ENCODE assay signal across 22 cellular contexts in genomic region chr6:56076033-56076432, GRCh38.
DNase-seq lines count a peak whose midpoint lies in the region; ATAC-seq and TF ChIP-seq lines count a peak whose summit lies in the region.
"Had no signal": no experiment of that assay in that cellular context is flagged by ENCODE, and none has a peak within 500 bp of the region (broad histone marks: within the 10 kb centered on the region; RNA-seq: fewer than 3 reads in every experiment).

No MANE protein-coding gene starts in this region.

- TF ChIP-seq CTCF in WTC11 (IDR thresholded peaks at IDR 0.05) (no peak), GM10266 (IDR thresholded peaks at IDR 0.05; ENCODE audit: control insufficient read depth, insufficient read depth, low read depth, missing control alignments) (no peak)

- H3K27ac Mint-ChIP-seq in WTC11: no peak overlapping the region
- H3K27ac Mint-ChIP-seq: activated CD8-positive, alpha-beta memory T cell treated with anti-CD3 and anti-CD28 coated beads, Interleukin-2, amount 10 ng/mL, durations not matched to agents 7 days and 5 days; activated T-cell treated with anti-CD3 and anti-CD28 coated beads, Interleukin-2, amount 50 U/mL, for 72 hours; CD4-positive, alpha-beta T cell; T-helper 2 cell treated with Interferon-gamma antibody and Interleukin-4, amounts not matched to agents 5 μg/mL and 100 μg/mL, for 36 hours had no signal

- peak; percentile 63 for DNase-seq in DMS53 treated with DMSO at 0.1 percent for 48 hours (lab: John Stamatoyannopoulos, UW; ENCODE audit: unreplicated experiment)
- peak; percentile 8 for DNase-seq in KBM-7
- DNase-seq in WTC11 (ENCODE audit: low spot score): no peak
- DNase-seq in iPS-NIHi11 (ENCODE audit: low spot score): peak; percentile 10
- DNase-seq in GDM1 (lab: John Stamatoyannopoulos, UW): no peak
- no peak for DNase-seq in GM10266 (ENCODE audit: extremely low spot score)
- DNase-seq: activated CD4-positive, alpha-beta T cell treated with anti-CD3 and anti-CD28 coated beads, Interleukin-2, amount 50 U/mL, for 1 hour; activated CD8-positive, alpha-beta memory T cell treated with anti-CD3 and anti-CD28 coated beads, Interleukin-2, amount 10 ng/mL, durations not matched to agents 7 days and 5 days; activated naive CD4-positive, alpha-beta T cell treated with Interleukin-2 at 50 U/mL for 16 hours; activated T-cell treated with anti-CD3 and anti-CD28 coated beads, Interleukin-2, amount 50 U/mL, for 72 hours; amniotic stem cell; CD4-positive, alpha-beta T cell; cortex of kidney; GF-D8; kidney glomerular epithelial cell; NCI-H1417 treated with DMSO at 0.1 percent for 48 hours; stimulated activated CD8-positive, alpha-beta memory T cell treated with anti-CD3 and anti-CD28 coated beads, Interleukin-4, amount 100 ng/mL, for 48 hours; stomach; WERI-Rb-1 had no signal

- peaks cover 10% of the 10 kb centered on the region for H3K36me3 Mint-ChIP-seq in WTC11
- H3K36me3 Mint-ChIP-seq: activated CD8-positive, alpha-beta memory T cell treated with anti-CD3 and anti-CD28 coated beads, Interleukin-2, amount 10 ng/mL, durations not matched to agents 7 days and 5 days had no signal

- peaks cover 4% of the 10 kb centered on the region; the same call in 1 of the 2 replicates for H3K4me1 Mint-ChIP-seq in WTC11
- H3K4me1 Mint-ChIP-seq: activated CD8-positive, alpha-beta memory T cell treated with anti-CD3 and anti-CD28 coated beads, Interleukin-2, amount 10 ng/mL, durations not matched to agents 7 days and 5 days had no signal

- no peak overlapping the region for H3K4me3 Mint-ChIP-seq in WTC11
- H3K4me3 Mint-ChIP-seq: activated CD8-positive, alpha-beta memory T cell treated with anti-CD3 and anti-CD28 coated beads, Interleukin-2, amount 10 ng/mL, durations not matched to agents 7 days and 5 days; activated T-cell treated with anti-CD3 and anti-CD28 coated beads, Interleukin-2, amount 50 U/mL, for 72 hours; CD4-positive, alpha-beta T cell; T-helper 2 cell treated with Interferon-gamma antibody and Interleukin-4, amounts not matched to agents 5 μg/mL and 100 μg/mL, for 36 hours had no signal

- H3K27me3 Mint-ChIP-seq in WTC11 (ENCODE audit: low read depth): no peaks in the 10 kb centered on the region
- H3K27me3 Mint-ChIP-seq: activated CD8-positive, alpha-beta memory T cell treated with anti-CD3 and anti-CD28 coated beads, Interleukin-2, amount 10 ng/mL, durations not matched to agents 7 days and 5 days; CD4-positive, alpha-beta T cell had no signal

- POLR2A ChIA-PET in WTC11 (lab: Charles Lee): no interaction called here

- ATAC-seq in WTC11: no peak
- no peak for ATAC-seq in GM21360 (IDR thresholded peaks at IDR 0.05; ENCODE audit: unreplicated experiment)
- ATAC-seq: activated CD8-positive, alpha-beta memory T cell treated with anti-CD3 and anti-CD28 coated beads, Interleukin-2, amount 10 ng/mL, durations not matched to agents 7 days and 5 days; activated T-cell treated with anti-CD3 and anti-CD28 coated beads, Interleukin-2, amount 50 U/mL, for 72 hours; Right ventricle myocardium inferior had no signal

- in situ Hi-C loops in KBM-7 (cut with MboI; ENCODE audit: low pct_unique_long_range_greater_than_20kb, low sequenced_read_pairs): no loop called here

- CTCF ChIA-PET in WTC11 (lab: Charles Lee): interaction anchor here (1.0 kb wide), 1 partner anchor 171 kb away, joined by 3 read pairs; the partner anchor contains the start of gene COL21A1

- H3K9me3 Mint-ChIP-seq in WTC11: peaks cover 22% of the 10 kb centered on the region

TF ChIP-seq in WTC11, 78 proteins besides CTCF, POLR2A, EP300 and RAD21:
- no peak for TF ChIP-seq HMGA2 (CRISPR knock-in tag; IDR thresholded peaks at IDR 0.05)
- 0 out of 2 replicates have a peak, but pooled peaks have one; percentile 53 for TF ChIP-seq NFE2L1 (CRISPR knock-in tag; IDR thresholded peaks at IDR 0.05)

Comparison
In these comparisons a context has a peak if more than half of its experiments do, and no peak if none do; other contexts are left out.
1. DNase-seq: peak in DMS53 treated with DMSO at 0.1 percent for 48 hours (single experiment), KBM-7 (single experiment) and iPS-NIHi11 (single experiment); none in WTC11 (single experiment), GDM1 (single experiment) and GM10266 (single experiment).